In genomic region chr4:76203541-76203940, GRCh38 we compare ENCODE assay signal across 1 cellular context.
TF ChIP-seq lines count a peak whose summit lies in the region.

No MANE protein-coding gene starts in this region.

TF ChIP-seq in IMR-90, 13 proteins besides CTCF, POLR2A, EP300 and RAD21 (continued from another document):
- TF ChIP-seq ELK1 (IDR thresholded peaks at IDR 0.05; ENCODE audit: borderline replicate concordance, low read depth, low read length): no peak
- TF ChIP-seq USF2 (IDR thresholded peaks at IDR 0.05; ENCODE audit: low read depth, low read length): no peak
- TF ChIP-seq MXI1 (IDR thresholded peaks at IDR 0.05; ENCODE audit: borderline replicate concordance, low read depth, low read length): no peak
- no peak for TF ChIP-seq CEBPB (IDR thresholded peaks at IDR 0.05; ENCODE audit: low read depth, low read length)
- no peak for TF ChIP-seq BHLHE40 (IDR thresholded peaks at IDR 0.05; ENCODE audit: low read depth, low read length)
- no peak for TF ChIP-seq SMC3 (IDR thresholded peaks at IDR 0.05; ENCODE audit: low read depth, low read length)
- TF ChIP-seq CHD1 (IDR thresholded peaks at IDR 0.05; ENCODE audit: low read depth, low read length): no peak
- no peak for TF ChIP-seq MAFK (IDR thresholded peaks at IDR 0.05; ENCODE audit: low read depth, low read length)
- no peak for TF ChIP-seq RCOR1 (IDR thresholded peaks at IDR 0.05; ENCODE audit: insufficient replicate concordance, low read length)
- no peak for TF ChIP-seq FOS (IDR thresholded peaks at IDR 0.05; ENCODE audit: low read depth, low read length)
- TF ChIP-seq MAZ (IDR thresholded peaks at IDR 0.05; ENCODE audit: borderline replicate concordance, low read depth, low read length): no peak
- no peak for TF ChIP-seq RFX5 (IDR thresholded peaks at IDR 0.05; ENCODE audit: low read depth, low read length)
TF ChIP-seq in IMR-90: peak in this region for 0.
